ENCODE assay signal across 2 cellular contexts in the genomic region with DNA sequence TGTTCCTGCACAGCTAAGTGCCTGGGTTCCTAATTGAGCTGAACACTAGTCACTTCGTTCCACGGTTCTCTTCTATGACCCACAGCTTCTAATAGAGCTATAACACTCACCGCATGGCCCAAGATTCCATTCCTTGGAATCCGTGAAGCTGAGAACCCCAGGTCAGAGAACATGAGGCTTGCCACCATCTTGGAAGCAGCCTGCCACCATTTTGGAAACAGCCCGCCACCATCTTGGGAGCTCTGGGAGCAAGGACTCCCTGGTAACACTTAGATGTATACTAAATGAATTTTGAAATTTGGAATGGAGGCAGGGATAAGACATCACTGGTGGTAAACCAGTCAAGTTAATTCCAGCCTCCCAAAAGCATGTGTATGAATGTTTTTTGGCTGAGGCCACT.
A peak's percentile ranks its signal among the peaks of the same experiment; 100 is the strongest.
TF ChIP-seq lines count a peak whose summit lies in the region.

No MANE protein-coding gene starts in this region.

TF ChIP-seq in HEK293, 187 proteins besides CTCF, POLR2A, EP300 and RAD21:
- TF ChIP-seq ZNF785 (tag by site-specific recombination; IDR thresholded peaks at IDR 0.05) (no peak), YY1 (tag by site-specific recombination; IDR thresholded peaks at IDR 0.05) (0 out of 2 replicates have a peak, but pooled peaks have one; percentile 16), ZNF132 (tag by site-specific recombination; IDR thresholded peaks at IDR 0.05; ENCODE audit: borderline replicate concordance) (no peak), ZBTB1 (tag by site-specific recombination; IDR thresholded peaks at IDR 0.05) (no peak), ZBTB21 (tag by site-specific recombination; IDR thresholded peaks at IDR 0.05) (no peak)

TF ChIP-seq in H1, 55 proteins besides CTCF, POLR2A, EP300 and RAD21:
- TF ChIP-seq YY1 (IDR thresholded peaks at IDR 0.05; ENCODE audit: low read depth, low read length) (peak; percentile 82), RFX5 (IDR thresholded peaks at IDR 0.05; ENCODE audit: borderline replicate concordance, low read depth, low read length) (no peak)
